Comparison of ENCODE assay signal across 16 cellular contexts in the genomic region with DNA sequence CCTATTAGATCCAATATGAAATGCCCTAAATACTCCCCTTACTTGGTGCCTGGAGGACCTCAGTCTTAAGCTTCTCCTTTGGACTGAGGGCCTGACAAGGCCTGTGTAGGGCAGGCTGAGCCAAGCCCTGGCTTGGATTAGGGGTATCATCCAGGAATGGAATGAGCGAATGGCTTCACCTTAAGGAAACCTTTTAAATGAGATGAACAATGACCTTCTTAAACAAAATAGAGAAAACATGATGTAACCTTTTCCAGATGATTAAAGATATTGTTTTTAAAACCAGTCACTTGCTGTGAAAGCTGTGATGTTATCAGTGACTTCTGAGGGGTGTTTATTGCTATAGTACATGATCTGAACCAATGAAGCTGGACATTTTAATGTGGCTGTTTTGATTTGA. TPM values are rescaled to one million over a fixed set of nuclear protein-coding genes. Genes with fewer than 3 reads are reported as not detected.
DNase-seq lines count a peak whose midpoint lies in the region; TF ChIP-seq lines count a peak whose summit lies in the region.
"Had no signal": no experiment of that assay in that cellular context is flagged by ENCODE, and none has a peak within 500 bp of the region (broad histone marks: within the 10 kb centered on the region; RNA-seq: fewer than 3 reads in every experiment).

No MANE protein-coding gene starts in this region.

- TF ChIP-seq POLR2A in uterus (IDR thresholded peaks at IDR 0.05), result no peak
- TF ChIP-seq POLR2A in esophagus muscularis mucosa (IDR thresholded peaks at IDR 0.05; ENCODE audit: low read depth), result no peak

- H3K27ac ChIP-seq in VCaP, result peak overlapping the region; percentile 90
- peak overlapping the region; percentile 78 to 93 for H3K27ac ChIP-seq in uterus
- no peak overlapping the region for H3K27ac ChIP-seq in esophagus muscularis mucosa (replicated peaks in 1 of 4)

- H3K9me3 ChIP-seq in uterus, result no peaks in the 10 kb centered on the region
- no peaks in the 10 kb centered on the region for H3K9me3 ChIP-seq in esophagus muscularis mucosa

- H3K36me3 ChIP-seq in uterus, result no peaks in the 10 kb centered on the region
- H3K36me3 ChIP-seq in H7 (replicated peaks; ENCODE audit: control insufficient read depth, insufficient read depth, low read length), result no peaks in the 10 kb centered on the region
- no peaks in the 10 kb centered on the region for H3K36me3 ChIP-seq in esophagus muscularis mucosa

- no peaks in the 10 kb centered on the region for H3K36me3 Mint-ChIP-seq in mesothelial cell of epicardium

- H3K27me3 Mint-ChIP-seq in mesothelial cell of epicardium (ENCODE audit: low read depth), result no peaks in the 10 kb centered on the region

- H3K4me3 ChIP-seq in uterus (no peak overlapping the region), H7 (ENCODE audit: insufficient read depth, low read depth, low read length) (no peak overlapping the region), esophagus muscularis mucosa (no peak overlapping the region)

- intact Hi-C loops in uterus (cut with DNase I; ENCODE audit: low total_unique reads), result no loop called here
- intact Hi-C loops in esophagus muscularis mucosa (cut with DNase I), result loop anchor here (5.0 kb wide), 1 partner anchor 68 kb away; a partner anchor contains a TSS

- no peak for TF ChIP-seq EP300 in esophagus muscularis mucosa (IDR thresholded peaks at IDR 0.05)

- no peak overlapping the region for H3K4me3 Mint-ChIP-seq in mesothelial cell of epicardium

- peaks cover 60% of the 10 kb centered on the region for H3K4me1 Mint-ChIP-seq in mesothelial cell of epicardium

- DNase-seq in NCI-H82 (lab: John Stamatoyannopoulos, UW) (peak; percentile 59), NCI-H82 treated with DMSO at 0.1 percent for 48 hours (lab: John Stamatoyannopoulos, UW; ENCODE audit: unreplicated experiment) (no peak), mesothelial cell of epicardium (ENCODE audit: low spot score in 2 of 2, unreplicated experiment in 2 of 2) (no peak), uterus (no peak), H7 (no peak), NCI-H2107 treated with DMSO at 0.1 percent for 48 hours (lab: John Stamatoyannopoulos, UW; ENCODE audit: unreplicated experiment) (no peak), esophagus muscularis mucosa (ENCODE audit: extremely low spot score) (no peak)
- DNase-seq: 8988T, COR-L47, HCEC 1CT, NCI-H1436, NCI-H2107, NCI-H345, NCI-H526 treated with DMSO at 0.1 percent for 48 hours, Right ventricle myocardium superior had no signal

- H3K27me3 ChIP-seq in uterus, result no peaks in the 10 kb centered on the region
- H3K27me3 ChIP-seq in H7 (ENCODE audit: control insufficient read depth, insufficient read depth, low read length), result no peaks in the 10 kb centered on the region
- no peaks in the 10 kb centered on the region for H3K27me3 ChIP-seq in esophagus muscularis mucosa

- WGBS in esophagus muscularis mucosa, result 84% methylated on average over 1 of the region's 1 CpG

- H3K9me3 Mint-ChIP-seq in mesothelial cell of epicardium, result no peaks in the 10 kb centered on the region

- H3K27ac Mint-ChIP-seq in mesothelial cell of epicardium, result peak overlapping the region; percentile 95

- H3K4me1 ChIP-seq in uterus (peaks cover 11 to 17% of the 10 kb centered on the region in 2 donors), esophagus muscularis mucosa (peaks cover 34 to 50% (median 45%) of the 10 kb centered on the region in 4 donors)

- TF ChIP-seq CTCF in VCaP (conservative IDR thresholded peaks at IDR 0.05) (no peak), mesothelial cell of epicardium (IDR thresholded peaks at IDR 0.05; ENCODE audit: unreplicated experiment) (no peak), uterus (IDR thresholded peaks at IDR 0.05) (no peak), esophagus muscularis mucosa (IDR thresholded peaks at IDR 0.05) (no peak)

RNA-seq across cellular contexts. Expression of a gene that starts 55.5 kb away (rescaled TPM):
- 29.9 to 32.0 TPM (median 30.5 TPM) in 3 replicates for total RNA-seq in mesothelial cell of epicardium
- 10 to 100 TPM; 17.2 to 64.4 (median 25.4) TPM for total RNA-seq in uterus
- 24.1 and 46.7 TPM in 2 replicates for total RNA-seq in H7 (2014; rRNA removed; shearing (Covaris generic))
- 10 to 100 TPM; 16.6 to 37.1 (median 32.4) TPM for total RNA-seq in esophagus muscularis mucosa

Comparison
In these comparisons a context has a peak if more than half of its experiments do, and no peak if none do; other contexts are left out.
1. H3K27ac ChIP-seq: peak in VCaP (single experiment) and uterus (2 of 2); none in esophagus muscularis mucosa (0 of 4).